Comparison of ENCODE assay signal across 2 cellular contexts in genomic region chr12:132304866-132305265, GRCh38. TPM values are rescaled to one million over a fixed set of nuclear protein-coding genes. Genes with fewer than 3 reads are reported as not detected.
"Had no signal": no experiment of that assay in that cellular context is flagged by ENCODE, and none has a peak within 500 bp of the region (broad histone marks: within the 10 kb centered on the region; RNA-seq: fewer than 3 reads in every experiment).

No MANE protein-coding gene starts in this region.

RNA-seq across cellular contexts. Expression of gene GALNT9, which starts 24.5 kb away (rescaled TPM):
- total RNA-seq: M059J, NCI-H460 had no signal
